20 cellular contexts compared by ENCODE assay signal in the genomic region with DNA sequence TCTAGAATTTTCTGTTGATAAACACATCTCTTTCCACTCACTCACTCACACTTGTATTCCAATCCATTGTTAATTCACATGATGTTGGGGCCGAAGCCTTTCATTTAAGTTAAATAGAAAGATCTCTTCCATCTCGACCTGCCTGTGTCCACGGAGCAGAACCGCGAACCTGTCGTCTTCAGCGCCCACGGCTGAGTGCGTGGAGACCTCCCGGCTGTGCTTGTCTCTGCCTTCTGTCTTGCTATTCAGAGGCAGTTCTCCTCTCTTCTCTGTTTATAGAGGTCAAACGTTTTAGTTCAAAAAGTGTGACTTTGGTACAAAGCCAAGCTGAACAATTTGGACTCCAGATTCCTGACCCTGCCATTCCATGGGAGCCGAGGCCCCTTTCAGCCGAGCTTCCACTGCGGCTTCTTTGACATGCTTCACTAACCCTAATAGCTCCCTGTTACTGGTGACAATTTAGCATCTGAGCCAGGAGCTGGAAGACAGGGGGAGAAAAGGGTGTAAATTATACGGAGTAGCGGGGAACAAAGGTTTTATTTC.
"Had no signal": no experiment of that assay in that cellular context is flagged by ENCODE, and none has a peak within 500 bp of the region (broad histone marks: within the 10 kb centered on the region; RNA-seq: fewer than 3 reads in every experiment).

No MANE protein-coding gene starts in this region.

- H3K27ac Mint-ChIP-seq: activated naive CD4-positive, alpha-beta T cell treated with anti-CD3 and anti-CD28 coated beads, Interleukin-2, amount 50 U/mL, for 24 hours; effector memory CD8-positive, alpha-beta T cell; stimulated activated naive B cell treated with anti-CD40 and anti-IgM and Interleukin-4, amounts not matched to agents 10 μg/mL and 1 μg/mL and 100 μg/mL, for 72 hours; T-helper 1 cell treated with Interleukin-12 subunit alpha and Interleukin-12 subunit beta and Interleukin-4 antibody, amounts not matched to agents 30 μg/mL and 1 μg/mL, for 36 hours; WTC11 had no signal

- H3K27me3 ChIP-seq: body of pancreas, hepatocyte, upper lobe of right lung had no signal

- H3K4me3 ChIP-seq: body of pancreas, esophagus muscularis mucosa, hepatocyte, sigmoid colon, smooth muscle cell, upper lobe of right lung had no signal

- H3K4me1 Mint-ChIP-seq: activated naive CD4-positive, alpha-beta T cell treated with anti-CD3 and anti-CD28 coated beads, Interleukin-2, amount 50 U/mL, for 24 hours; stimulated activated naive B cell treated with anti-CD40 and anti-IgM and Interleukin-4, amounts not matched to agents 10 μg/mL and 1 μg/mL and 100 μg/mL, for 72 hours; WTC11 had no signal

- H3K27ac ChIP-seq: body of pancreas, esophagus muscularis mucosa, hepatocyte, parathyroid adenoma, sigmoid colon, upper lobe of right lung had no signal

- H3K9me3 ChIP-seq: upper lobe of right lung had no signal

- ATAC-seq: body of pancreas; effector memory CD8-positive, alpha-beta T cell; stimulated activated naive B cell treated with anti-CD40 and anti-IgM and Interleukin-4, amounts not matched to agents 10 μg/mL and 1 μg/mL and 100 μg/mL, for 72 hours; upper lobe of right lung; WTC11 had no signal

- H3K36me3 Mint-ChIP-seq: activated naive CD4-positive, alpha-beta T cell treated with anti-CD3 and anti-CD28 coated beads, Interleukin-2, amount 50 U/mL, for 24 hours; stimulated activated naive B cell treated with anti-CD40 and anti-IgM and Interleukin-4, amounts not matched to agents 10 μg/mL and 1 μg/mL and 100 μg/mL, for 72 hours had no signal

- H3K36me3 ChIP-seq: esophagus muscularis mucosa, sigmoid colon, upper lobe of right lung had no signal

- H3K4me3 Mint-ChIP-seq: activated naive CD4-positive, alpha-beta T cell treated with anti-CD3 and anti-CD28 coated beads, Interleukin-2, amount 50 U/mL, for 24 hours; effector memory CD8-positive, alpha-beta T cell; stimulated activated naive B cell treated with anti-CD40 and anti-IgM and Interleukin-4, amounts not matched to agents 10 μg/mL and 1 μg/mL and 100 μg/mL, for 72 hours; T-helper 1 cell treated with Interleukin-12 subunit alpha and Interleukin-12 subunit beta and Interleukin-4 antibody, amounts not matched to agents 30 μg/mL and 1 μg/mL, for 36 hours; WTC11 had no signal

- H2AFZ ChIP-seq: hepatocyte, parathyroid adenoma had no signal

- H3K9me3 Mint-ChIP-seq: activated naive CD4-positive, alpha-beta T cell treated with anti-CD3 and anti-CD28 coated beads, Interleukin-2, amount 50 U/mL, for 24 hours had no signal

- DNase-seq: activated gamma-delta T cell treated with Interleukin-2 at 50 U/mL for 16 hours; activated T-cell treated with anti-CD3 and anti-CD28 coated beads, Interleukin-2, amount 50 U/mL, for 1 hour; anterior cingulate cortex; body of pancreas; caudate nucleus; effector memory CD8-positive, alpha-beta T cell; glutamatergic neuron; sigmoid colon; stimulated activated CD4-positive, alpha-beta T cell treated with anti-CD3 and anti-CD28 coated beads, Interleukin-15, amount 100 ng/mL, for 24 hours; stimulated activated CD8-positive, alpha-beta memory T cell treated with anti-CD3 and anti-CD28 coated beads, Interleukin-4, amount 100 ng/mL, for 48 hours; stimulated activated naive B cell treated with anti-CD40 and anti-IgM and Interleukin-4, amounts not matched to agents 10 μg/mL and 1 μg/mL and 100 μg/mL, for 72 hours; T1000; upper lobe of right lung had no signal

- H3K4me1 ChIP-seq: body of pancreas, esophagus muscularis mucosa, parathyroid adenoma, sigmoid colon, upper lobe of right lung had no signal
